In genomic region chr1:248521856-248522255, GRCh38 we compare ENCODE assay signal across 38 cellular contexts. TPM values are rescaled to one million over a fixed set of nuclear protein-coding genes. Genes with fewer than 3 reads are reported as not detected.
"Had no signal": no experiment of that assay in that cellular context is flagged by ENCODE, and none has a peak within 500 bp of the region (broad histone marks: within the 10 kb centered on the region; RNA-seq: fewer than 3 reads in every experiment).

No MANE protein-coding gene starts in this region.

- H3K36me3 ChIP-seq: adrenal gland, colonic mucosa, esophagus squamous epithelium, gastroesophageal sphincter, WERI-Rb-1 had no signal

- ATAC-seq: activated CD4-positive, CD25-positive, alpha-beta regulatory T cell treated with anti-CD3 and anti-CD28 coated beads, Interleukin-2, amount 50 U/mL, for 24 hours; activated CD8-positive, alpha-beta memory T cell treated with anti-CD3 and anti-CD28 coated beads, Interleukin-2, amount 10 ng/mL, durations not matched to agents 7 days and 5 days; activated CD8-positive, alpha-beta T cell treated with anti-CD3 and anti-CD28 coated beads for 36 hours; activated naive CD8-positive, alpha-beta T cell treated with anti-CD3 and anti-CD28 coated beads, Interleukin-2, amount 50 U/mL, for 24 hours; body of pancreas; gastroesophageal sphincter; T-helper 17 cell had no signal

- H3K27ac ChIP-seq: adrenal gland, body of pancreas, colonic mucosa, epithelial cell of prostate, esophagus squamous epithelium, gastroesophageal sphincter, WERI-Rb-1 had no signal

- H3K4me3 ChIP-seq: adrenal gland, body of pancreas, colonic mucosa, esophagus squamous epithelium, gastroesophageal sphincter had no signal

- H3K27me3 ChIP-seq: adrenal gland, body of pancreas, colonic mucosa, esophagus squamous epithelium, gastroesophageal sphincter had no signal

- H3K9me3 ChIP-seq: adrenal gland, colonic mucosa, esophagus squamous epithelium had no signal

- H3K4me1 ChIP-seq: adrenal gland, body of pancreas, colonic mucosa, esophagus squamous epithelium, gastroesophageal sphincter had no signal

- DNase-seq: activated B cell treated with CpG ODN at 0.5 μM for 24 hours; activated CD4-positive, alpha-beta T cell treated with anti-CD3 and anti-CD28 coated beads for 48 hours; activated CD4-positive, alpha-beta T cell treated with anti-CD3 and anti-CD28 coated beads, Interleukin-2, amount 50 U/mL, for 1 hour; activated CD4-positive, alpha-beta T cell treated with anti-CD3 and anti-CD28 coated beads, Interleukin-2, amount 50 U/mL, for 48 hours; activated CD8-positive, alpha-beta memory T cell treated with anti-CD3 and anti-CD28 coated beads, Interleukin-2, amount 10 ng/mL, durations not matched to agents 7 days and 5 days; activated CD8-positive, alpha-beta memory T cell treated with anti-CD3 and anti-CD28 coated beads, Interleukin-2, amount 50 U/mL, for 4 hours; activated CD8-positive, alpha-beta T cell treated with anti-CD3 and anti-CD28 coated beads for 36 hours; activated effector memory CD4-positive, alpha-beta T cell treated with anti-CD3 and anti-CD28 coated beads, Interleukin-2, amount 50 U/mL, for 16 hours; activated naive CD4-positive, alpha-beta T cell treated with anti-CD3 and anti-CD28 coated beads for 36 hours; activated naive CD8-positive, alpha-beta T cell treated with anti-CD3 and anti-CD28 coated beads for 36 hours; activated naive CD8-positive, alpha-beta T cell treated with anti-CD3 and anti-CD28 coated beads, Interleukin-2, amount 50 U/mL, for 24 hours; activated T-cell treated with anti-CD3 and anti-CD28 coated beads, Interleukin-2, amount 50 U/mL, for 1 hour; activated T-cell treated with anti-CD3 and anti-CD28 coated beads, Interleukin-2, amount 50 U/mL, for 48 hours; adrenal gland; amygdala; aorta; body of pancreas; central memory CD4-positive, alpha-beta T cell; cerebellar nuclear complex; colonic mucosa; effector CD8-positive, alpha-beta T cell; esophagus squamous epithelium; foreskin melanocyte; T-helper 1 cell; T-helper 17 cell; T1000; WERI-Rb-1 had no signal

RNA-seq across cellular contexts. Expression of gene OR2G6, which starts 14.0 kb away (rescaled TPM):
- total RNA-seq: activated CD8-positive, alpha-beta memory T cell treated with anti-CD3 and anti-CD28 coated beads for 36 hours; activated CD8-positive, alpha-beta memory T cell treated with anti-CD3 and anti-CD28 coated beads, Interleukin-2, amount 10 ng/mL, durations not matched to agents 7 days and 5 days; activated CD8-positive, alpha-beta T cell treated with anti-CD3 and anti-CD28 coated beads for 36 hours; activated naive CD4-positive, alpha-beta T cell treated with anti-CD3 and anti-CD28 coated beads for 36 hours; activated naive CD8-positive, alpha-beta T cell treated with anti-CD3 and anti-CD28 coated beads for 36 hours; activated T-helper 1 cell treated with anti-CD3 and anti-CD28 coated beads, Interleukin-12 subunit alpha, Interleukin-12 subunit beta, Interleukin-2, Interleukin-4 antibody, amounts not matched to agents 30 ng/mL and 10 ng/mL and 1 ng/mL, durations not matched to agents 14 hours and 24 hours and 36 hours; activated T-helper 2 cell treated with anti-CD3 and anti-CD28 coated beads, Interferon-gamma antibody, Interleukin-2, Interleukin-4, amounts not matched to agents 10 μg/mL and 5 μg/mL and 100 μg/mL, durations not matched to agents 14 hours and 24 hours and 36 hours; adrenal gland; aorta; body of pancreas; colonic mucosa; dermis microvascular lymphatic vessel endothelial cell; endothelial cell of umbilical vein; esophagus squamous epithelium; fibroblast of lung; fibroblast of villous mesenchyme; glomerular endothelial cell; T-helper 17 cell had no signal

RNA-seq across cellular contexts. Expression of gene OR2T5, which starts 33.5 kb away (rescaled TPM):
- total RNA-seq: activated B cell treated with CpG ODN at 0.5 μM for 24 hours; activated CD8-positive, alpha-beta memory T cell treated with anti-CD3 and anti-CD28 coated beads for 36 hours; activated CD8-positive, alpha-beta memory T cell treated with anti-CD3 and anti-CD28 coated beads, Interleukin-2, amount 10 ng/mL, durations not matched to agents 7 days and 5 days; activated CD8-positive, alpha-beta T cell treated with anti-CD3 and anti-CD28 coated beads for 36 hours; activated naive CD4-positive, alpha-beta T cell treated with anti-CD3 and anti-CD28 coated beads for 36 hours; activated naive CD8-positive, alpha-beta T cell treated with anti-CD3 and anti-CD28 coated beads for 36 hours; activated T-helper 1 cell treated with anti-CD3 and anti-CD28 coated beads, Interleukin-12 subunit alpha, Interleukin-12 subunit beta, Interleukin-2, Interleukin-4 antibody, amounts not matched to agents 30 ng/mL and 10 ng/mL and 1 ng/mL, durations not matched to agents 14 hours and 24 hours and 36 hours; activated T-helper 2 cell treated with anti-CD3 and anti-CD28 coated beads, Interferon-gamma antibody, Interleukin-2, Interleukin-4, amounts not matched to agents 10 μg/mL and 5 μg/mL and 100 μg/mL, durations not matched to agents 14 hours and 24 hours and 36 hours; adrenal gland; aorta; body of pancreas; colonic mucosa; dermis microvascular lymphatic vessel endothelial cell; endothelial cell of umbilical vein; esophagus squamous epithelium; fibroblast of lung; fibroblast of villous mesenchyme; gastroesophageal sphincter; glomerular endothelial cell; T-helper 17 cell had no signal

RNA-seq across cellular contexts. Expression of gene OR2T29, which starts 40.7 kb away (rescaled TPM):
- total RNA-seq: activated CD8-positive, alpha-beta memory T cell treated with anti-CD3 and anti-CD28 coated beads for 36 hours; activated CD8-positive, alpha-beta memory T cell treated with anti-CD3 and anti-CD28 coated beads, Interleukin-2, amount 10 ng/mL, durations not matched to agents 7 days and 5 days; activated CD8-positive, alpha-beta T cell treated with anti-CD3 and anti-CD28 coated beads for 36 hours; activated naive CD4-positive, alpha-beta T cell treated with anti-CD3 and anti-CD28 coated beads for 36 hours; activated naive CD8-positive, alpha-beta T cell treated with anti-CD3 and anti-CD28 coated beads for 36 hours; activated T-helper 1 cell treated with anti-CD3 and anti-CD28 coated beads, Interleukin-12 subunit alpha, Interleukin-12 subunit beta, Interleukin-2, Interleukin-4 antibody, amounts not matched to agents 30 ng/mL and 10 ng/mL and 1 ng/mL, durations not matched to agents 14 hours and 24 hours and 36 hours; activated T-helper 2 cell treated with anti-CD3 and anti-CD28 coated beads, Interferon-gamma antibody, Interleukin-2, Interleukin-4, amounts not matched to agents 10 μg/mL and 5 μg/mL and 100 μg/mL, durations not matched to agents 14 hours and 24 hours and 36 hours; adrenal gland; aorta; body of pancreas; colonic mucosa; dermis microvascular lymphatic vessel endothelial cell; endothelial cell of umbilical vein; esophagus squamous epithelium; fibroblast of lung; fibroblast of villous mesenchyme; gastroesophageal sphincter; glomerular endothelial cell; T-helper 17 cell had no signal

RNA-seq across cellular contexts. Expression of gene OR2T3, which starts 48.7 kb away (rescaled TPM):
- total RNA-seq: activated CD8-positive, alpha-beta memory T cell treated with anti-CD3 and anti-CD28 coated beads for 36 hours; activated CD8-positive, alpha-beta memory T cell treated with anti-CD3 and anti-CD28 coated beads, Interleukin-2, amount 10 ng/mL, durations not matched to agents 7 days and 5 days; activated CD8-positive, alpha-beta T cell treated with anti-CD3 and anti-CD28 coated beads for 36 hours; activated naive CD4-positive, alpha-beta T cell treated with anti-CD3 and anti-CD28 coated beads for 36 hours; activated naive CD8-positive, alpha-beta T cell treated with anti-CD3 and anti-CD28 coated beads for 36 hours; activated T-helper 1 cell treated with anti-CD3 and anti-CD28 coated beads, Interleukin-12 subunit alpha, Interleukin-12 subunit beta, Interleukin-2, Interleukin-4 antibody, amounts not matched to agents 30 ng/mL and 10 ng/mL and 1 ng/mL, durations not matched to agents 14 hours and 24 hours and 36 hours; activated T-helper 2 cell treated with anti-CD3 and anti-CD28 coated beads, Interferon-gamma antibody, Interleukin-2, Interleukin-4, amounts not matched to agents 10 μg/mL and 5 μg/mL and 100 μg/mL, durations not matched to agents 14 hours and 24 hours and 36 hours; adrenal gland; aorta; body of pancreas; colonic mucosa; dermis microvascular lymphatic vessel endothelial cell; endothelial cell of umbilical vein; esophagus squamous epithelium; fibroblast of lung; fibroblast of villous mesenchyme; gastroesophageal sphincter; glomerular endothelial cell; T-helper 17 cell had no signal

RNA-seq across cellular contexts. Expression of gene OR2T34, which starts 52.7 kb away (rescaled TPM):
- total RNA-seq: activated CD8-positive, alpha-beta memory T cell treated with anti-CD3 and anti-CD28 coated beads for 36 hours; activated CD8-positive, alpha-beta memory T cell treated with anti-CD3 and anti-CD28 coated beads, Interleukin-2, amount 10 ng/mL, durations not matched to agents 7 days and 5 days; activated CD8-positive, alpha-beta T cell treated with anti-CD3 and anti-CD28 coated beads for 36 hours; activated naive CD4-positive, alpha-beta T cell treated with anti-CD3 and anti-CD28 coated beads for 36 hours; activated naive CD8-positive, alpha-beta T cell treated with anti-CD3 and anti-CD28 coated beads for 36 hours; activated T-helper 1 cell treated with anti-CD3 and anti-CD28 coated beads, Interleukin-12 subunit alpha, Interleukin-12 subunit beta, Interleukin-2, Interleukin-4 antibody, amounts not matched to agents 30 ng/mL and 10 ng/mL and 1 ng/mL, durations not matched to agents 14 hours and 24 hours and 36 hours; activated T-helper 2 cell treated with anti-CD3 and anti-CD28 coated beads, Interferon-gamma antibody, Interleukin-2, Interleukin-4, amounts not matched to agents 10 μg/mL and 5 μg/mL and 100 μg/mL, durations not matched to agents 14 hours and 24 hours and 36 hours; adrenal gland; aorta; body of pancreas; colonic mucosa; dermis microvascular lymphatic vessel endothelial cell; endothelial cell of umbilical vein; esophagus squamous epithelium; fibroblast of lung; fibroblast of villous mesenchyme; gastroesophageal sphincter; glomerular endothelial cell; T-helper 17 cell had no signal
